Comparison of ENCODE assay signal across 8 cellular contexts in the genomic region with DNA sequence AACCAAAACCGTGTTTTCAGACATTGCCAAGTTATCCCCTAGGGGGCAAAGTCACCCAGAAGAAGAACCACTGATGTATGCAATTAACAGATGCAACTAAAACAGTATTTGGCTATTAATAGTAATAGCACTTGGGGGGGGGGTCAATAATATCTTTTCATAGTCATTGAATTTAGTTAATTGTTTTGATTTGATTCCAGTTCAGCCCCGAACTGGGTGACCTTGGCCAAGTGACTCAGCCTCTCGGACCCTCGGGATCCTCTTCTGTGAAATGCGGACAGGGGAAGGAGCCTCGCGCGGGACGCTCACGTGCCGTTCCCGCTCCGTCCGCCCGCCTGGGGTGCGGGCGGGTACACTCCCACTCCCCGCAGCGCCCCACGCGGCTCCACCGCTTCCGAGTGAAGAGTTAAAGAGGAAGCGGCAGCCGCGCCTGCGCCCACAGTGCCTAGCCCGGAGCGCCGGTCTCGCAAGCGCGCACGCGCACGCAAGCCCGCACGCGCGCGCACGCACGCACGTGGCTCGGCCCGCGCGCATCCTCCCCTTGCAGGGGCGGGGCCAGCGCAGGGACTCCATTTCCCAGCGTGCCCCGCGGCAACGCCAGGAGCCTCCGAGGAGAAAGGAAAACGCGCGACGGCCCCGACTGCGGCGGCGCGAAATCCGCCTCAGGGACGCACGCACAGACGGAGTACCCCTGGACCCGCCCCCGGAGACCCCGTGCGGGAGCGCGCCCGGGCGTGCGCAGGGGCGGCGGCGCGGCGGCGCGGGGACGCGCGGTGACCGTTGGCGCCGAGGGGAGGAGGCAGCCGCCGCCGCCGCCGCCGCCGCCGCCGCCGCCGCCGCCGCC. TPM values are rescaled to one million over a fixed set of nuclear protein-coding genes. Genes with fewer than 3 reads are reported as not detected.
DNase-seq lines count a peak whose midpoint lies in the region; ATAC-seq and TF ChIP-seq lines count a peak whose summit lies in the region.

A gene (plus strand): TSS at position 769 of the 844 bp plus-strand sequence. CDS start 188 bp downstream, outside the sequence.

- H3K27ac Mint-ChIP-seq in activated B cell treated with CpG ODN at 0.5 μM for 24 hours = peak within 1 kb of the TSS; percentile 84

- H3K4me1 Mint-ChIP-seq in activated B cell treated with CpG ODN at 0.5 μM for 24 hours = peaks cover 47% of the 10 kb centered on the region

- CTCF ChIA-PET in activated B cell treated with CpG ODN at 0.5 μM for 24 hours (lab: Charles Lee) = no interaction called here

- peak within 1 kb of the TSS; percentile 68 for H3K27ac ChIP-seq in caudate nucleus (ENCODE audit: low read depth, low read length)

- POLR2A ChIA-PET in activated B cell treated with CpG ODN at 0.5 μM for 24 hours (lab: Charles Lee) = no interaction called here

- H3K4me3 Mint-ChIP-seq in activated B cell treated with CpG ODN at 0.5 μM for 24 hours = peak within 1 kb of the TSS; percentile 88

- peaks cover 25% of the 10 kb centered on the region for H3K36me3 Mint-ChIP-seq in activated B cell treated with CpG ODN at 0.5 μM for 24 hours (ENCODE audit: low read depth)

- no peak for TF ChIP-seq CTCF in activated B cell treated with CpG ODN at 0.5 μM for 24 hours (IDR thresholded peaks at IDR 0.05)

- H3K9me3 Mint-ChIP-seq in activated B cell treated with CpG ODN at 0.5 μM for 24 hours = no peaks in the 10 kb centered on the region

- ATAC-seq in GM18907 (IDR thresholded peaks at IDR 0.05; ENCODE audit: unreplicated experiment) (peak; percentile 76), HG03175 (IDR thresholded peaks at IDR 0.05; ENCODE audit: unreplicated experiment) (peak; percentile 83), activated B cell treated with CpG ODN at 0.5 μM for 24 hours (ENCODE audit: low read depth) (peak; percentile 82)

- peak; percentile 98 for DNase-seq in AG08395 (ENCODE audit: low spot score)
- peak; percentile 97 for DNase-seq in NCI-H226
- peak; percentile 100 for DNase-seq in activated B cell treated with CpG ODN at 0.5 μM for 24 hours
- DNase-seq in caudate nucleus (lab: John Stamatoyannopoulos, UW) = peak; percentile 68 to 100 (median 96)
- DNase-seq in iris pigment epithelial cell (ENCODE audit: low read depth) = peak; percentile 98
- DNase-seq in stimulated activated CD4-positive, alpha-beta T cell treated with anti-CD3 and anti-CD28 coated beads, Interleukin-12 subunit alpha, Interleukin-12 subunit beta, amount 100 ng/mL, for 24 hours (ENCODE audit: low read depth in 2 of 2) = peak; percentile 98 to 99

- intact Hi-C loops in activated B cell treated with CpG ODN at 0.5 μM for 24 hours (cut with micrococcal nuclease) = loop anchor here (1.0 to 10.0 kb wide), 10 partner anchors 24 to 834 kb away; a partner anchor contains a TSS

- H3K27me3 Mint-ChIP-seq in activated B cell treated with CpG ODN at 0.5 μM for 24 hours = peaks cover 6% of the 10 kb centered on the region

RNA-seq across cellular contexts. Expression of the gene that starts here (rescaled TPM):
- total RNA-seq in activated B cell treated with CpG ODN at 0.5 μM for 24 hours = 177 and 195 TPM in 2 replicates

Comparison
In these comparisons a context has a peak if more than half of its experiments do, and no peak if none do; other contexts are left out.
1. Peak in every context shown above with its lines: DNase-seq, ATAC-seq and H3K27ac ChIP-seq.